ENCODE assay signal across 17 cellular contexts in the genomic region with DNA sequence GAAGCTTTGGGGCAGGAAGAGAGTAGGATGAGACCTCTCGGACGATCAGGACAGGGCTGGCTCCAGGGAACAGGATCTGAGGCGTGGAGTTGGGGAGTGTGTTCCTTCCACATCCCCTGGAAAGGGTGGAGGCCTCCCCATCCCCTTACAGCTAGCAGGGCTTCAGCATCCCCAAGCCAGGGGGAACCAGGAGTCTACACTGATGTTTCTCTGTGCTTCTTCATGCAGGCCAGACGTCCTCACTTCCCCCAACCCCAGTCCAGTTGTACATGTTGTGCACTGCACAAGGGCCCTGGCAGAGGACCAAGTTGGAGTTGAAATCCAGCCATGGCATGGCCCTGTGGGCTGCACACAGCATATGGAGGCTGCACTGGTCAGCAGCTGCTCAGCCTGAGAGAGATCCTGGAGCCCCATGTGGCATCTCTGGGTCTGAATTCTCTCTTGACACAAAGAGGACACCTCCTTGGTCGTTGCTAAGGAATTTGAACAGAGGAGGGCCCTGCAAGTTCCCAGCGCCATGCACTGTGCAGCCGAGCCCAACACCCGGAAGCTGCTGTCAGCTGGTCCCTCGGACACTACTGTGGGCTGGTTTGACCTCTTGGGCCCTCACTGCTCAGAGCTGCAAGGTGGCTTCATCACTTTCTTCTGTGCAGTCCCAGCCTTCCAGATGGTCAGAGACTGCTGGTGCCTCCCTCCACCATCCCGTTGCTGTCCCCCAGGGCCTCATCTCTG.
"Had no signal": no experiment of that assay in that cellular context is flagged by ENCODE, and none has a peak within 500 bp of the region (broad histone marks: within the 10 kb centered on the region; RNA-seq: fewer than 3 reads in every experiment).

No MANE protein-coding gene starts in this region.

- H3K4me1 ChIP-seq: esophagus squamous epithelium, SJCRH30, transverse colon had no signal

- H3K27ac ChIP-seq: esophagus squamous epithelium, ovary, SJCRH30, skin epidermis, transverse colon had no signal

- H3K4me3 ChIP-seq: esophagus squamous epithelium, ovary, SJCRH30, skin epidermis, transverse colon had no signal

- H3K27me3 Mint-ChIP-seq: activated CD8-positive, alpha-beta T cell treated with anti-CD3 and anti-CD28 coated beads for 36 hours had no signal

- H3K9me3 ChIP-seq: esophagus squamous epithelium, ovary, transverse colon had no signal

- DNase-seq: activated CD4-positive, CD25-positive, alpha-beta regulatory T cell treated with anti-CD3 and anti-CD28 coated beads, Interleukin-2, amount 50 U/mL, for 72 hours; activated CD8-positive, alpha-beta T cell treated with anti-CD3 and anti-CD28 coated beads for 36 hours; activated gamma-delta T cell treated with Interleukin-2 at 50 U/mL for 16 hours; activated T-cell treated with anti-CD3 and anti-CD28 coated beads for 4 hours; anterior cingulate cortex; esophagus squamous epithelium; foreskin fibroblast; glutamatergic neuron; left colon; SJCRH30; SW 1271; transverse colon had no signal

- H3K36me3 ChIP-seq: esophagus squamous epithelium, ovary, SJCRH30, transverse colon had no signal

- H3K4me1 Mint-ChIP-seq: activated naive CD8-positive, alpha-beta T cell treated with anti-CD3 and anti-CD28 coated beads, Interleukin-2, amount 10 ng/mL, durations not matched to agents 7 days and 5 days; nephron had no signal

- H3K27me3 ChIP-seq: ovary, transverse colon had no signal

- H3K36me3 Mint-ChIP-seq: activated naive CD8-positive, alpha-beta T cell treated with anti-CD3 and anti-CD28 coated beads, Interleukin-2, amount 10 ng/mL, durations not matched to agents 7 days and 5 days had no signal

- H3K4me3 Mint-ChIP-seq: activated CD8-positive, alpha-beta T cell treated with anti-CD3 and anti-CD28 coated beads for 36 hours; activated naive CD8-positive, alpha-beta T cell treated with anti-CD3 and anti-CD28 coated beads, Interleukin-2, amount 10 ng/mL, durations not matched to agents 7 days and 5 days; nephron; T-helper 2 cell treated with Interferon-gamma antibody and Interleukin-4, amounts not matched to agents 5 μg/mL and 100 μg/mL, for 36 hours had no signal

- H3K27ac Mint-ChIP-seq: activated CD8-positive, alpha-beta T cell treated with anti-CD3 and anti-CD28 coated beads for 36 hours; activated naive CD8-positive, alpha-beta T cell treated with anti-CD3 and anti-CD28 coated beads, Interleukin-2, amount 10 ng/mL, durations not matched to agents 7 days and 5 days; nephron; T-helper 2 cell treated with Interferon-gamma antibody and Interleukin-4, amounts not matched to agents 5 μg/mL and 100 μg/mL, for 36 hours had no signal

- H3K9me3 Mint-ChIP-seq: activated CD8-positive, alpha-beta T cell treated with anti-CD3 and anti-CD28 coated beads for 36 hours; activated naive CD8-positive, alpha-beta T cell treated with anti-CD3 and anti-CD28 coated beads, Interleukin-2, amount 10 ng/mL, durations not matched to agents 7 days and 5 days; T-helper 2 cell treated with Interferon-gamma antibody and Interleukin-4, amounts not matched to agents 5 μg/mL and 100 μg/mL, for 36 hours had no signal

- ATAC-seq: activated CD8-positive, alpha-beta T cell treated with anti-CD3 and anti-CD28 coated beads for 36 hours; left colon had no signal
